8 cellular contexts compared by ENCODE assay signal in genomic region chr13:77429320-77430142, GRCh38.
DNase-seq lines count a peak whose midpoint lies in the region; ATAC-seq and TF ChIP-seq lines count a peak whose summit lies in the region.

No MANE protein-coding gene starts in this region.

- no peak for TF ChIP-seq POLR2A in uterus (IDR thresholded peaks at IDR 0.05)

- intact Hi-C loops in uterus (cut with DNase I; ENCODE audit: low total_unique reads) (no loop called here), left ventricle myocardium inferior (cut with micrococcal nuclease) (no loop called here)

- no peaks in the 10 kb centered on the region for H3K4me1 ChIP-seq in HAP-1
- no peaks in the 10 kb centered on the region for H3K4me1 ChIP-seq in uterus
- no peaks in the 10 kb centered on the region for H3K4me1 ChIP-seq in left ventricle myocardium inferior

- in situ Hi-C loops in astrocyte of the spinal cord (cut with HindIII; ENCODE audit: low sequenced_read_pairs) (no loop called here), HAP-1 (cut with MboI; ENCODE audit: low sequenced_read_pairs) (no loop called here)

- H3K27me3 ChIP-seq in HAP-1 (ENCODE audit: low read depth) (no peaks in the 10 kb centered on the region), uterus (no peaks in the 10 kb centered on the region), left ventricle myocardium inferior (ENCODE audit: low read depth) (peaks cover 10% of the 10 kb centered on the region)

- TF ChIP-seq CTCF in astrocyte of the spinal cord (IDR thresholded peaks at IDR 0.05; ENCODE audit: low read depth, low read length) (no peak), uterus (IDR thresholded peaks at IDR 0.05) (no peak), left ventricle myocardium inferior (IDR thresholded peaks at IDR 0.05; ENCODE audit: borderline replicate concordance) (no peak)

- H3K27ac ChIP-seq in uterus (no peak overlapping the region), left ventricle myocardium inferior (replicated peaks) (no peak overlapping the region)

- H3K36me3 ChIP-seq in HAP-1 (replicated peaks) = no peaks in the 10 kb centered on the region
- H3K36me3 ChIP-seq in uterus = no peaks in the 10 kb centered on the region
- H3K36me3 ChIP-seq in left ventricle myocardium inferior = no peaks in the 10 kb centered on the region

- H3K9me3 ChIP-seq in HAP-1 (no peaks in the 10 kb centered on the region), uterus (no peaks in the 10 kb centered on the region), left ventricle myocardium inferior (replicated peaks) (no peaks in the 10 kb centered on the region)

- ATAC-seq in GM19468 (IDR thresholded peaks at IDR 0.05; ENCODE audit: extremely low read depth, unreplicated experiment) = peak; percentile 52
- peak; percentile 55 for ATAC-seq in HG03469 (IDR thresholded peaks at IDR 0.05; ENCODE audit: unreplicated experiment)

- H3K4me3 ChIP-seq in GM08714 (ENCODE audit: low read length) = peak overlapping the region; percentile 26; the same call in 1 of the 2 replicates
- no peak overlapping the region for H3K4me3 ChIP-seq in astrocyte of the spinal cord (ENCODE audit: low read depth, low read length)
- H3K4me3 ChIP-seq in HAP-1 = no peak overlapping the region
- no peak overlapping the region for H3K4me3 ChIP-seq in uterus
- no peak overlapping the region for H3K4me3 ChIP-seq in left ventricle myocardium inferior

- DNase-seq in astrocyte of the spinal cord (ENCODE audit: low read depth, low spot score) = peak; percentile 68
- DNase-seq in HAP-1 (ENCODE audit: low spot score in 2 of 2) = no peak
- DNase-seq in uterus = no peak
- no peak for DNase-seq in left ventricle myocardium inferior
- DNase-seq in EL = no peak
